In genomic region chr15:59366368-59367021, GRCh38 we compare ENCODE assay signal across 2 cellular contexts.
A peak's percentile ranks its signal among the peaks of the same experiment; 100 is the strongest.
TF ChIP-seq lines count a peak whose summit lies in the region.

No MANE protein-coding gene starts in this region.

TF ChIP-seq in HEK293, 187 proteins besides CTCF, POLR2A, EP300 and RAD21 (continued from another document):
- TF ChIP-seq ZNF488 (tag by site-specific recombination; IDR thresholded peaks at IDR 0.05) (no peak), PRDM6 (tag by site-specific recombination; IDR thresholded peaks at IDR 0.05) (peak; percentile 55; the same call in 1 of the 2 replicates), KLF9 (tag by site-specific recombination; IDR thresholded peaks at IDR 0.05; ENCODE audit: low read depth) (no peak), ZNF214 (tag by site-specific recombination; IDR thresholded peaks at IDR 0.05; ENCODE audit: borderline replicate concordance) (no peak), KLF1 (tag by site-specific recombination; IDR thresholded peaks at IDR 0.05) (peak; percentile 27; the same call in 1 of the 2 replicates), ZNF398 (tag by site-specific recombination; IDR thresholded peaks at IDR 0.05) (no peak), HOXC10 (CRISPR knock-in tag; IDR thresholded peaks at IDR 0.05) (no peak), KLF7 (tag by site-specific recombination; IDR thresholded peaks at IDR 0.05; ENCODE audit: borderline replicate concordance) (no peak), KLF17 (tag by site-specific recombination; IDR thresholded peaks at IDR 0.05) (peak; percentile 31; the same call in 1 of the 2 replicates), ZBTB1 (tag by site-specific recombination; IDR thresholded peaks at IDR 0.05) (no peak), ZFP3 (tag by site-specific recombination; IDR thresholded peaks at IDR 0.05; ENCODE audit: low read depth) (no peak), ATF2 (tag by site-specific recombination; IDR thresholded peaks at IDR 0.05; ENCODE audit: low read depth) (peak; percentile 96), ZFP69B (tag by site-specific recombination; IDR thresholded peaks at IDR 0.05) (no peak), ZNF621 (tag by site-specific recombination; IDR thresholded peaks at IDR 0.05) (no peak), ZEB2 (tag by site-specific recombination; IDR thresholded peaks at IDR 0.05) (no peak)

TF ChIP-seq in K562, 482 proteins besides CTCF, POLR2A, EP300 and RAD21:
- TF ChIP-seq JUND (IDR thresholded peaks at IDR 0.05; ENCODE audit: borderline replicate concordance, low read depth, low read length), result 0 out of 2 replicates have a peak, but pooled peaks have one; percentile 7
- no peak; the same call in 2 of the 3 replicates for TF ChIP-seq JUND (tag; IDR thresholded peaks at IDR 0.05; ENCODE audit: borderline replicate concordance, low read depth, low read length)
- TF ChIP-seq ATF7 (IDR thresholded peaks at IDR 0.05), result peak; percentile 77
- TF ChIP-seq ATF3 (IDR thresholded peaks at IDR 0.05), result peak; percentile 78
- no peak for TF ChIP-seq ATF3 (CRISPR knock-in tag; conservative IDR thresholded peaks at IDR 0.05)
- no peak for TF ChIP-seq MBD2 (IDR thresholded peaks at IDR 0.05; ENCODE audit: borderline replicate concordance, low read depth)
